In the genomic region with DNA sequence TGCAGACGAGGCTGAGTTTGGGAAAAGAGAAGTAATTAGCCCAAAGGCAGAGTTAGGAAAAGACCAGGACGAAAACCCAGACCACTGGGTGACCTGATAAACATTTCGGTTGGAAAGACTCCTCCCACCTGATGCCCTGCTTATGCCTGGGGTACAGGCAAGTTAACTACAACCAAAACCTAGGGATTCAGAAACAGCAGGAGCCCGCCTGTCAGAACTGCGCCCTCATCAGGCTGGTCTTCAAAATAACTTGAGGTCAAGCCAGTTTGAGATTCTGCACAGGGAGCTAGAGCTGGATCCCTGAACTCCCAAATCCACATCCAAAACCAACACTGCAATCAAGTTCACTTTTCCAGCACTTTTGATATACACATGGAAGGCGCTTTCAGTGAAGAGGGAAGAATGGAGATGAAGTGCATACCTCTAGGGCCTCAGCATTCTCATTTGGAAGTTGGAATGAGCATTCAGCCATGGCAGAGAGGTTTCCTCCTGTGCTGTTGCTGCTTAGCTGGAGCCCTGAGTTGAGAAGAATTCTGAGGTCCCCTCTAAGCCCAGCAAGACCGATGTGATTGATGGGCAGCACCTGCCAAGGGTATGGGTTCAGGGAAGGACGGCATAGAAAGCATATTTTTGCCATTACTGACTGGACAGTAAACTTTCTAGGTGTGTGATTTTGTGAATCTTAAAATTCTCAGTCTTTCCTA, we compare ENCODE assay signal across 1 cellular context.
TF ChIP-seq lines count a peak whose summit lies in the region.

No MANE protein-coding gene starts in this region.

TF ChIP-seq in A549, 52 proteins besides CTCF, POLR2A, EP300 and RAD21 (continued from another document):
- TF ChIP-seq, protein P1, sequence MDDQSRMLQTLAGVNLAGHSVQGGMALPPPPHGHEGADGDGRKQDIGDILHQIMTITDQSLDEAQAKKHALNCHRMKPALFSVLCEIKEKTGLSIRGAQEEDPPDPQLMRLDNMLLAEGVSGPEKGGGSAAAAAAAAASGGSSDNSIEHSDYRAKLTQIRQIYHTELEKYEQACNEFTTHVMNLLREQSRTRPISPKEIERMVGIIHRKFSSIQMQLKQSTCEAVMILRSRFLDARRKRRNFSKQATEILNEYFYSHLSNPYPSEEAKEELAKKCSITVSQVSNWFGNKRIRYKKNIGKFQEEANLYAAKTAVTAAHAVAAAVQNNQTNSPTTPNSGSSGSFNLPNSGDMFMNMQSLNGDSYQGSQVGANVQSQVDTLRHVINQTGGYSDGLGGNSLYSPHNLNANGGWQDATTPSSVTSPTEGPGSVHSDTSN (IDR thresholded peaks at IDR 0.05), result no peak
- TF ChIP-seq, protein P2, sequence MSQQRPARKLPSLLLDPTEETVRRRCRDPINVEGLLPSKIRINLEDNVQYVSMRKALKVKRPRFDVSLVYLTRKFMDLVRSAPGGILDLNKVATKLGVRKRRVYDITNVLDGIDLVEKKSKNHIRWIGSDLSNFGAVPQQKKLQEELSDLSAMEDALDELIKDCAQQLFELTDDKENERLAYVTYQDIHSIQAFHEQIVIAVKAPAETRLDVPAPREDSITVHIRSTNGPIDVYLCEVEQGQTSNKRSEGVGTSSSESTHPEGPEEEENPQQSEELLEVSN (IDR thresholded peaks at IDR 0.05; ENCODE audit: borderline replicate concordance, low read depth), result no peak
TF ChIP-seq in A549: peak in this region for 0.
